ENCODE assay signal across 8 cellular contexts in genomic region chr16:4116328-4117249, GRCh38. TPM values are rescaled to one million over a fixed set of nuclear protein-coding genes. Genes with fewer than 3 reads are reported as not detected.
DNase-seq lines count a peak whose midpoint lies in the region; ATAC-seq and TF ChIP-seq lines count a peak whose summit lies in the region.

ADCY9 (minus strand) TSS chr16:4116442; CDS start chr16:4115442, 1,000 bp downstream.

- peaks cover 35% of the 10 kb centered on the region for H3K4me1 Mint-ChIP-seq in nephron

- peak within 1 kb of the TSS; percentile 79 to 89 (median 88) for H3K4me3 Mint-ChIP-seq in nephron

- DNase-seq in AG08395 (ENCODE audit: low spot score) (peak; percentile 97), Peyer's patch (peak; percentile 65 to 89 (median 86)), activated gamma-delta T cell (lab: John Stamatoyannopoulos, UW) (peak; percentile 72), fibroblast of villous mesenchyme (ENCODE audit: low read depth) (peak; percentile 76)
- DNase-seq in stimulated activated naive CD8-positive, alpha-beta T cell treated with anti-CD3 and anti-CD28 coated beads, Interleukin-15, Interleukin-2, amounts not matched to agents 100 U/mL and 50 U/mL, for 24 hours = peak; percentile 80

- H3K4me1 ChIP-seq in Peyer's patch = peaks cover 0 to 34% (median 7%) of the 10 kb centered on the region in 4 donors

- TF ChIP-seq POLR2A in Peyer's patch (IDR thresholded peaks at IDR 0.05) = peak in 1 of 2 donors; percentile 54

- H3K36me3 Mint-ChIP-seq in nephron (ENCODE audit: low read depth) = peaks cover 6% of the 10 kb centered on the region

- H3K27me3 ChIP-seq in Peyer's patch = no peaks in the 10 kb centered on the region

- no peaks in the 10 kb centered on the region for H3K9me3 ChIP-seq in Peyer's patch

- peak within 1 kb of the TSS; percentile 62 to 67 (median 62) for H3K27ac Mint-ChIP-seq in nephron

- peak within 1 kb of the TSS; percentile 60 to 91 (median 68) for H3K4me3 ChIP-seq in Peyer's patch
- H3K4me3 ChIP-seq in fibroblast of villous mesenchyme (ENCODE audit: low read depth, low read length) = peak within 1 kb of the TSS; percentile 72

- H3K27ac ChIP-seq in Peyer's patch = peak within 1 kb of the TSS; percentile 57 to 84 (median 70)

- peak in 1 of 6 experiments; percentile 2 for TF ChIP-seq CTCF in Peyer's patch (IDR thresholded peaks at IDR 0.05)
- no peak for TF ChIP-seq CTCF in fibroblast of villous mesenchyme (IDR thresholded peaks at IDR 0.05; ENCODE audit: insufficient read depth, low read depth, low read length)
- no peak for TF ChIP-seq CTCF in nephron (IDR thresholded peaks at IDR 0.05; ENCODE audit: unreplicated experiment in 3 of 3)

- no peaks in the 10 kb centered on the region for H3K27me3 Mint-ChIP-seq in nephron (ENCODE audit: low read depth)

- no peaks in the 10 kb centered on the region for H3K36me3 ChIP-seq in Peyer's patch

- H3K9me3 Mint-ChIP-seq in nephron = no peaks in the 10 kb centered on the region

- ATAC-seq in GM18868 (IDR thresholded peaks at IDR 0.05; ENCODE audit: unreplicated experiment) (peak; percentile 64), HG03457 (IDR thresholded peaks at IDR 0.05; ENCODE audit: unreplicated experiment) (peak; percentile 47)
- ATAC-seq in stimulated activated naive CD8-positive, alpha-beta T cell treated with anti-CD3 and anti-CD28 coated beads, Interleukin-15, Interleukin-2, amounts not matched to agents 100 U/mL and 50 U/mL, for 24 hours = peak; percentile 82

RNA-seq across cellular contexts. Expression of gene ADCY9, which starts in this region (rescaled TPM):
- total RNA-seq in Peyer's patch = 10 to 100 TPM; 19.8 to 47.3 (median 44.0) TPM
- 38.0 and 44.1 TPM in 2 replicates for total RNA-seq in fibroblast of villous mesenchyme

Comparison
In these comparisons a context has a peak if more than half of its experiments do, and no peak if none do; other contexts are left out.
1. Peak in every context shown above with its lines: DNase-seq, ATAC-seq, H3K4me3 ChIP-seq and H3K27ac ChIP-seq.